16 cellular contexts compared by ENCODE assay signal in genomic region chr1:202836616-202837403, GRCh38. TPM values are rescaled to one million over a fixed set of nuclear protein-coding genes. Genes with fewer than 3 reads are reported as not detected.
DNase-seq lines count a peak whose midpoint lies in the region; ATAC-seq, FAIRE-seq and TF ChIP-seq lines count a peak whose summit lies in the region.
"Had no signal": no experiment of that assay in that cellular context is flagged by ENCODE, and none has a peak within 500 bp of the region (broad histone marks: within the 10 kb centered on the region; RNA-seq: fewer than 3 reads in every experiment).

No MANE protein-coding gene starts in this region.

- no peaks in the 10 kb centered on the region for H3K27me3 Mint-ChIP-seq in activated CD8-positive, alpha-beta memory T cell treated with anti-CD3 and anti-CD28 coated beads, Interleukin-2, amount 10 ng/mL, durations not matched to agents 7 days and 5 days
- no peaks in the 10 kb centered on the region for H3K27me3 Mint-ChIP-seq in type B pancreatic cell

- H3K4me1 ChIP-seq in PC-9 (replicated peaks; ENCODE audit: insufficient read depth): peaks cover 39% of the 10 kb centered on the region
- no peaks in the 10 kb centered on the region for H3K4me1 ChIP-seq in ascending aorta
- H3K4me1 ChIP-seq: parathyroid adenoma, tibial nerve had no signal

- DNase-seq in activated CD8-positive, alpha-beta memory T cell treated with anti-CD3 and anti-CD28 coated beads, Interleukin-2, amount 10 ng/mL, durations not matched to agents 7 days and 5 days: peak; percentile 51
- no peak for DNase-seq in activated CD8-positive, alpha-beta memory T cell treated with anti-CD3 and anti-CD28 coated beads, Interleukin-2, amount 50 U/mL, for 48 hours
- DNase-seq in PC-9 (peak; percentile 79 to 83), type B pancreatic cell (ENCODE audit: extremely low spot score, unreplicated experiment) (no peak), nucleus accumbens (lab: John Stamatoyannopoulos, UW) (no peak), H54 (ENCODE audit: insufficient read length, low spot score) (no peak), ascending aorta (ENCODE audit: low spot score in 2 of 2) (no peak)
- DNase-seq: ACHN; activated CD4-positive, CD25-positive, alpha-beta regulatory T cell; activated T-cell treated with anti-CD3 and anti-CD28 coated beads, Interleukin-2, amount 50 U/mL, for 24 hours; NCI-H2029 had no signal

- no peak for TF ChIP-seq POLR2A in H54 (IDR thresholded peaks at IDR 0.05; ENCODE audit: low read depth, low read length)

- POLR2A ChIA-PET in PC-9 (lab: Charles Lee; ENCODE audit: unreplicated experiment): interaction anchor here (0.7 to 0.8 kb wide), 2 partner anchors 24 to 282 kb away, joined by 3 read pairs; no protein-coding TSS in a partner anchor

- CTCF ChIA-PET in activated CD8-positive, alpha-beta memory T cell treated with anti-CD3 and anti-CD28 coated beads, Interleukin-2, amount 10 ng/mL, durations not matched to agents 7 days and 5 days (lab: Charles Lee): interaction anchor here (1.2 to 1.3 kb wide), 5 partner anchors 15 to 941 kb away, joined by 3 read pairs; no protein-coding TSS in a partner anchor
- CTCF ChIA-PET in PC-9 (lab: Charles Lee): no interaction called here

- H3K9me2 ChIP-seq in PC-9 (ENCODE audit: insufficient read depth): no peaks in the 10 kb centered on the region

- no peaks in the 10 kb centered on the region for H3K9me3 Mint-ChIP-seq in activated CD8-positive, alpha-beta memory T cell treated with anti-CD3 and anti-CD28 coated beads, Interleukin-2, amount 10 ng/mL, durations not matched to agents 7 days and 5 days (ENCODE audit: low read depth)
- H3K9me3 Mint-ChIP-seq in type B pancreatic cell: no peaks in the 10 kb centered on the region
- H3K9me3 Mint-ChIP-seq: activated T-cell treated with anti-CD3 and anti-CD28 coated beads, Interleukin-2, amount 50 U/mL, for 24 hours; mesothelial cell of epicardium had no signal

- peaks cover 8% of the 10 kb centered on the region for H3F3A ChIP-seq in PC-9 (ENCODE audit: insufficient read depth, low read depth)

- intact Hi-C loops in PC-9 (cut with micrococcal nuclease; ENCODE audit: unreplicated experiment) (loop anchor here (2.0 kb wide), 1 partner anchor 26 kb away; the partner anchor contains the start of gene PCAT6), ascending aorta (cut with DNase I) (no loop called here)

- H3K27ac Mint-ChIP-seq in activated CD8-positive, alpha-beta memory T cell treated with anti-CD3 and anti-CD28 coated beads, Interleukin-2, amount 10 ng/mL, durations not matched to agents 7 days and 5 days: peak overlapping the region; percentile 81
- H3K27ac Mint-ChIP-seq in type B pancreatic cell: peak overlapping the region; percentile 94
- H3K27ac Mint-ChIP-seq: mesothelial cell of epicardium had no signal

- H3K4me3 Mint-ChIP-seq in activated CD8-positive, alpha-beta memory T cell treated with anti-CD3 and anti-CD28 coated beads, Interleukin-2, amount 10 ng/mL, durations not matched to agents 7 days and 5 days: peak overlapping the region; percentile 3
- peak overlapping the region; percentile 65 for H3K4me3 Mint-ChIP-seq in type B pancreatic cell
- H3K4me3 Mint-ChIP-seq: activated T-cell treated with anti-CD3 and anti-CD28 coated beads, Interleukin-2, amount 50 U/mL, for 24 hours; mesothelial cell of epicardium had no signal

- no peaks in the 10 kb centered on the region for H3K27me3 ChIP-seq in PC-9 (ENCODE audit: insufficient read depth, low read depth)
- H3K27me3 ChIP-seq in ascending aorta: no peaks in the 10 kb centered on the region

- H3K9me3 ChIP-seq in PC-9 (ENCODE audit: insufficient read depth, low read depth) (no peaks in the 10 kb centered on the region), ascending aorta (no peaks in the 10 kb centered on the region)
- H3K9me3 ChIP-seq: tibial nerve had no signal

- ATAC-seq in activated CD8-positive, alpha-beta memory T cell treated with anti-CD3 and anti-CD28 coated beads, Interleukin-2, amount 10 ng/mL, durations not matched to agents 7 days and 5 days: no peak
- ATAC-seq in esophagus mucosa: peak; percentile 86

- peak overlapping the region; percentile 66 for H3K4me2 ChIP-seq in PC-9
- H3K4me2 ChIP-seq: KMS-11 had no signal

- H3K36me3 Mint-ChIP-seq in activated CD8-positive, alpha-beta memory T cell treated with anti-CD3 and anti-CD28 coated beads, Interleukin-2, amount 10 ng/mL, durations not matched to agents 7 days and 5 days: no peaks in the 10 kb centered on the region
- no peaks in the 10 kb centered on the region for H3K36me3 Mint-ChIP-seq in type B pancreatic cell
- H3K36me3 Mint-ChIP-seq: mesothelial cell of epicardium had no signal

- H4K20me1 ChIP-seq in PC-9 (ENCODE audit: insufficient read depth): no peaks in the 10 kb centered on the region

- no peaks in the 10 kb centered on the region for H3K79me2 ChIP-seq in PC-9 (ENCODE audit: low read depth)
- H3K79me2 ChIP-seq: parathyroid adenoma had no signal

- FAIRE-seq in H54 (lab: Jason Lieb, UNC): no peak

- TF ChIP-seq CTCF in PC-9 (conservative IDR thresholded peaks at IDR 0.05) (no peak), type B pancreatic cell (conservative IDR thresholded peaks at IDR 0.05) (no peak), ascending aorta (IDR thresholded peaks at IDR 0.05) (no peak)

- H3K27ac ChIP-seq in PC-9 (0 out of 2 replicates have a peak overlapping the region, but pooled peaks have one; percentile 4), ascending aorta (no peak overlapping the region)
- H3K27ac ChIP-seq: KMS-11, parathyroid adenoma, tibial nerve had no signal

- H3K4me3 ChIP-seq in PC-9 (peak overlapping the region; percentile 5; the same call in 1 of the 2 replicates), ascending aorta (no peak overlapping the region)
- H3K4me3 ChIP-seq: tibial nerve had no signal

- BruUV-seq in PC-9 (replicated peaks; lab: Mats Ljungman, UMichigan): no TSS peak

- no peak overlapping the region for H2AFZ ChIP-seq in PC-9
- H2AFZ ChIP-seq: parathyroid adenoma had no signal

- no peaks in the 10 kb centered on the region for H3K36me3 ChIP-seq in PC-9 (ENCODE audit: low read depth)
- no peaks in the 10 kb centered on the region for H3K36me3 ChIP-seq in ascending aorta
- H3K36me3 ChIP-seq: tibial nerve had no signal

- H3K4me1 Mint-ChIP-seq in activated CD8-positive, alpha-beta memory T cell treated with anti-CD3 and anti-CD28 coated beads, Interleukin-2, amount 10 ng/mL, durations not matched to agents 7 days and 5 days: peaks cover 58% of the 10 kb centered on the region
- peaks cover 13% of the 10 kb centered on the region for H3K4me1 Mint-ChIP-seq in type B pancreatic cell (ENCODE audit: unreplicated experiment)

RNA-seq across cellular contexts. Expression of gene PCAT6, which starts 26.1 kb away (rescaled TPM):
- total RNA-seq in activated CD8-positive, alpha-beta memory T cell treated with anti-CD3 and anti-CD28 coated beads, Interleukin-2, amount 10 ng/mL, durations not matched to agents 7 days and 5 days: under 1 TPM; 0.58 to 0.94 TPM
- total RNA-seq in PC-9 (2021): 1.7 and 3.6 TPM in 2 replicates
- 5.8 TPM for total RNA-seq in esophagus mucosa
- 7.9 and 13.9 TPM in 2 replicates for total RNA-seq in type B pancreatic cell (ENCODE audit: low replicate concordance)
- total RNA-seq in ascending aorta: not detected
- total RNA-seq: tibial nerve had no signal

RNA-seq across cellular contexts. Expression of gene KDM5B, which starts 28.6 kb away (rescaled TPM):
- total RNA-seq in activated CD8-positive, alpha-beta memory T cell treated with anti-CD3 and anti-CD28 coated beads, Interleukin-2, amount 10 ng/mL, durations not matched to agents 7 days and 5 days: 10 to 100 TPM; 31.1 to 69.9 TPM
- 99.8 and 110 TPM in 2 replicates for total RNA-seq in PC-9 (2021)
- total RNA-seq in esophagus mucosa: 67.4 TPM
- 165 and 182 TPM in 2 replicates for total RNA-seq in type B pancreatic cell (ENCODE audit: low replicate concordance)
- 61.7 TPM for total RNA-seq in ascending aorta

RNA-seq across cellular contexts. Expression of gene RABIF, which starts 52.1 kb away (rescaled TPM):
- 10 to 100 TPM; 11.5 to 15.3 TPM for total RNA-seq in activated CD8-positive, alpha-beta memory T cell treated with anti-CD3 and anti-CD28 coated beads, Interleukin-2, amount 10 ng/mL, durations not matched to agents 7 days and 5 days
- total RNA-seq in PC-9 (2021) (9.4 and 10.9 TPM in 2 replicates), esophagus mucosa (12.3 TPM), type B pancreatic cell (ENCODE audit: low replicate concordance) (7.0 and 10.0 TPM in 2 replicates), ascending aorta (1.9 TPM)

Comparison
In these comparisons a context has a peak if more than half of its experiments do, and no peak if none do; other contexts are left out.
1. DNase-seq: peak in activated CD8-positive, alpha-beta memory T cell treated with anti-CD3 and anti-CD28 coated beads, Interleukin-2, amount 10 ng/mL, durations not matched to agents 7 days and 5 days (single experiment) and PC-9 (2 of 2); none in activated CD8-positive, alpha-beta memory T cell treated with anti-CD3 and anti-CD28 coated beads, Interleukin-2, amount 50 U/mL, for 48 hours (single experiment), type B pancreatic cell (single experiment), nucleus accumbens (0 of 56), H54 (single experiment) and ascending aorta (0 of 2).